Comparison of ENCODE assay signal across 14 cellular contexts in the genomic region with DNA sequence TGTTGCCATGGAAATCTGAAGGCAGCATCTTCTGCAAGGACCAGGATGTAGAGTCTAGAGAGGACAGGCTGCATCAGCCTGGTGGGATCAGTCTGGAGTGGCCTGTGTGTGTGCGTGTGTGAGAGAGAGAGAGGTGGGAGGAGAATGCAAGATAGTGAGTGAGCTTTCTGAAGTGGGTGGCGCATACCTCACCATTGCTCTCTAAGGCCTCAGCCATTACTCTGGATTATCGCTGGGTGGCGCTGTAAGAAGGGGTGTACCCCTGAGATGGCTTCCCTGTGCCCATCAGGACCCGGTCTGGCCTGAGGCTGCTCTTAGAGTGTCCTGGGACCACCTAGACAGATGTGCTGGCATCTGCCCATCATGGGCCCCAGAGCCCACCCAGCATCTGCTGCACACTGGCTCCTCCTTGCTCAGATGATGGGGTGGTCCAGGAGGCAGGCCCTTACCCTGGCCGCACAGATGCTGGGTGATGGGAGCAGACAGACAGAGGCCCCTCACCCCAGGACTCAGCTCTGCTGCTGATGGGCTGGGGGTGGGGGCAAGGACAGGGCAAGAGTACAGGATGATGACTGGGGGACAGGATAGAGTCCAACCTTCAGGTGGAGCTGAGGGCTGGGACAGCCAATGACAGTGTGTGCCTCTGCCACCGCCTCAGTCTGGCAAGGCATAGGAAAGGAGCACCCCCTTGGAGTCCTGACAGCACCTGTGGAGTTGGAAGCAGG. TPM values are rescaled to one million over a fixed set of nuclear protein-coding genes. Genes with fewer than 3 reads are reported as not detected.
DNase-seq lines count a peak whose midpoint lies in the region; ATAC-seq, FAIRE-seq and TF ChIP-seq lines count a peak whose summit lies in the region.
"Had no signal": no experiment of that assay in that cellular context is flagged by ENCODE, and none has a peak within 500 bp of the region (broad histone marks: within the 10 kb centered on the region; RNA-seq: fewer than 3 reads in every experiment).

No MANE protein-coding gene starts in this region.

- BruUV-seq in K562 (replicated peaks; lab: Mats Ljungman, UMichigan) = no TSS peak

- peak overlapping the region in 1 of 2 experiments; percentile 55 for H3K14ac ChIP-seq in mesenchymal stem cell (ENCODE audit: low read length in 2 of 2)

- TF ChIP-seq CTCF in K562 (IDR thresholded peaks at IDR 0.05 in 2 of 3, conservative IDR thresholded peaks at IDR 0.05 in 1 of 3; ENCODE audit: insufficient read depth in 2 of 3, low read depth in 1 of 3, low read length in 3 of 3) = peak; percentile 29 to 54 (median 40)
- TF ChIP-seq CTCF in vagina (IDR thresholded peaks at IDR 0.05) = no peak

- no peak overlapping the region for H3K18ac ChIP-seq in mesenchymal stem cell (ENCODE audit: low read depth in 1 of 2, low read length in 2 of 2)

- H3K27me3 ChIP-seq in right cardiac atrium (ENCODE audit: control insufficient read depth, insufficient read depth) = no peaks in the 10 kb centered on the region
- H3K27me3 ChIP-seq in K562 (ENCODE audit: control insufficient read depth in 2 of 2, insufficient read depth in 2 of 2, low read length in 2 of 2) = peaks cover 4 to 17% of the 10 kb centered on the region in 2 experiments; a peak in 3 of 5 replicates
- H3K27me3 ChIP-seq in mesenchymal stem cell (ENCODE audit: control insufficient read depth in 1 of 2, insufficient read depth in 1 of 2, low read length in 2 of 2) = peaks cover 0 to 14% of the 10 kb centered on the region in 2 experiments
- no peaks in the 10 kb centered on the region for H3K27me3 ChIP-seq in vagina

- H3K4ac ChIP-seq in mesenchymal stem cell (ENCODE audit: low read depth in 1 of 2, low read length in 2 of 2) = peak overlapping the region in 1 of 2 experiments; percentile 39

- H2BK120ac ChIP-seq in mesenchymal stem cell (ENCODE audit: low read depth, low read length) = no peak overlapping the region

- H2AFZ ChIP-seq in K562 (ENCODE audit: low read depth, low read length) = no peak overlapping the region
- no peak overlapping the region for H2AFZ ChIP-seq in mesenchymal stem cell (ENCODE audit: low read depth, low read length)

- TF ChIP-seq POLR2A in K562 (conservative IDR thresholded peaks at IDR 0.05) = no peak
- no peak for TF ChIP-seq POLR2A in vagina (IDR thresholded peaks at IDR 0.05)

- H4K91ac ChIP-seq in mesenchymal stem cell (ENCODE audit: low read length) = no peak overlapping the region

- H3K9me3 ChIP-seq in right cardiac atrium (ENCODE audit: control insufficient read depth, low read length) (no peaks in the 10 kb centered on the region), K562 (replicated peaks; ENCODE audit: control insufficient read depth, insufficient read depth, low read depth, low read length) (no peaks in the 10 kb centered on the region), mesenchymal stem cell (ENCODE audit: control insufficient read depth, low read length) (no peaks in the 10 kb centered on the region), vagina (no peaks in the 10 kb centered on the region)

- no peak for FAIRE-seq in K562 (lab: Jason Lieb, UNC)
- FAIRE-seq: RCC 7860, TTC549 had no signal

- no peak overlapping the region for H2BK15ac ChIP-seq in mesenchymal stem cell (ENCODE audit: low read depth, poor library complexity, severe bottlenecking)

- no peak overlapping the region for H3K27ac ChIP-seq in right cardiac atrium (ENCODE audit: low read length)
- no peak overlapping the region for H3K27ac ChIP-seq in K562 (ENCODE audit: extremely low read depth, low read depth, low read length)
- H3K27ac ChIP-seq in mesenchymal stem cell (ENCODE audit: low read length, poor library complexity, severe bottlenecking) = no peak overlapping the region
- H3K27ac ChIP-seq in vagina = peak overlapping the region; percentile 85
- H3K27ac ChIP-seq: C4-2B had no signal

- H3K9ac ChIP-seq in K562 (ENCODE audit: insufficient read depth in 1 of 2, low read depth in 2 of 2, low read length in 2 of 2) (no peak overlapping the region), mesenchymal stem cell (ENCODE audit: low read length) (no peak overlapping the region)

- in situ Hi-C loops in K562 (cut with MboI) = no loop called here

- no peaks in the 10 kb centered on the region; the same call in 1 of the 2 replicates for H4K20me1 ChIP-seq in K562 (replicated peaks; ENCODE audit: control insufficient read depth, insufficient read depth, low read length)

- CTCF ChIA-PET in K562 (lab: Yijun Ruan, JAX; ENCODE audit: low intra/inter-chr PET ratio) = interaction anchor here (0.7 kb wide), 1 partner anchor 36 kb away, joined by 3 read pairs; no protein-coding TSS in a partner anchor

- H2BK12ac ChIP-seq in mesenchymal stem cell (ENCODE audit: low read length in 2 of 2) = no peak overlapping the region

- H3K23ac ChIP-seq in mesenchymal stem cell (ENCODE audit: low read length in 2 of 2) = no peak overlapping the region

- no peaks in the 10 kb centered on the region for H3K79me2 ChIP-seq in K562 (ENCODE audit: control insufficient read depth, insufficient read depth, low read length)

- H3K4me3 ChIP-seq in right cardiac atrium (ENCODE audit: low read length) (no peak overlapping the region), K562 (no peak overlapping the region), mesenchymal stem cell (ENCODE audit: insufficient read depth in 1 of 2, low read depth in 1 of 2, low read length in 2 of 2) (no peak overlapping the region), vagina (no peak overlapping the region)

- DNase-seq in right cardiac atrium = no peak
- no peak for DNase-seq in Right ventricle myocardium inferior (ENCODE audit: missing footprints)
- peak in 1 of 4 experiments; percentile 30 for DNase-seq in K562 (ENCODE audit: extremely low read depth in 1 of 4, low spot score in 3 of 4)
- no peak for DNase-seq in mesenchymal stem cell
- DNase-seq in vagina (ENCODE audit: extremely low spot score in 2 of 2) = peak in 1 of 2 donors; percentile 64
- no peak for DNase-seq in DMS53 (lab: John Stamatoyannopoulos, UW)
- no peak for DNase-seq in DMS 273 treated with DMSO at 0.1 percent for 48 hours (lab: John Stamatoyannopoulos, UW)
- DNase-seq: activated T-cell treated with anti-CD3 and anti-CD28 coated beads for 4 hours, GOT3, NCI-H2107 had no signal

- H3K4me1 ChIP-seq in right cardiac atrium (ENCODE audit: control insufficient read depth, insufficient read depth, low read length) (peaks cover 4% of the 10 kb centered on the region), K562 (replicated peaks in 1 of 2; ENCODE audit: control insufficient read depth in 2 of 2, insufficient read depth in 2 of 2, low read length in 2 of 2) (no peaks in the 10 kb centered on the region; a peak in 1 of 5 replicates), mesenchymal stem cell (ENCODE audit: control insufficient read depth, insufficient read depth, low read depth, low read length) (no peaks in the 10 kb centered on the region), vagina (peaks cover 37% of the 10 kb centered on the region)

- H2AK5ac ChIP-seq in mesenchymal stem cell (ENCODE audit: low read length, severe bottlenecking) = no peak overlapping the region

- no peak overlapping the region for H3K4me2 ChIP-seq in K562 (ENCODE audit: insufficient read depth, low read length)
- no peak overlapping the region for H3K4me2 ChIP-seq in mesenchymal stem cell (ENCODE audit: low read length, poor library complexity, severe bottlenecking)

- TF ChIP-seq EP300 in K562 (IDR thresholded peaks at IDR 0.05; ENCODE audit: low read length) = no peak

- no peak overlapping the region for H2BK5ac ChIP-seq in mesenchymal stem cell (ENCODE audit: low read depth, low read length, poor library complexity, severe bottlenecking)

- H3K9me1 ChIP-seq in K562 (ENCODE audit: control insufficient read depth, insufficient read depth, low read length) = no peaks in the 10 kb centered on the region

- POLR2A ChIA-PET in K562 (lab: Yijun Ruan, JAX) = interaction anchor here (0.6 kb wide), 1 partner anchor 632 kb away, joined by 3 read pairs; no protein-coding TSS in a partner anchor

- H3K79me1 ChIP-seq in mesenchymal stem cell (replicated peaks; ENCODE audit: low read length, poor library complexity, severe bottlenecking) = no peaks in the 10 kb centered on the region

- H4K8ac ChIP-seq in mesenchymal stem cell (ENCODE audit: low read length) = peak overlapping the region; percentile 55

- peak in 1 of 2 experiments; percentile 9; a peak in 1 of 4 replicates for TF ChIP-seq RAD21 in K562 (CRISPR knock-in tag; conservative IDR thresholded peaks at IDR 0.05 in 1 of 2, IDR thresholded peaks at IDR 0.05 in 1 of 2)

- peak; percentile 6 to 30 for ATAC-seq in right cardiac atrium
- no peak for ATAC-seq in Right ventricle myocardium inferior
- ATAC-seq in K562 = peak; percentile 82
- no peak for ATAC-seq in GM19463 (IDR thresholded peaks at IDR 0.05; ENCODE audit: unreplicated experiment)

- H3K36me3 ChIP-seq in K562 (ENCODE audit: control insufficient read depth, insufficient read depth, low read length) (no peaks in the 10 kb centered on the region), mesenchymal stem cell (ENCODE audit: control insufficient read depth in 1 of 2, insufficient read depth in 2 of 2, low read depth in 1 of 2, low read length in 2 of 2) (no peaks in the 10 kb centered on the region), vagina (no peaks in the 10 kb centered on the region)

- 62% methylated on average over 7 of the region's 7 CpGs for WGBS in right cardiac atrium
- WGBS in K562 (ENCODE audit: insufficient coverage, low coverage, missing lambda C conversion rate) = 1% methylated on average over 7 of the region's 7 CpGs
- 51% methylated on average over 7 of the region's 7 CpGs for WGBS in mesenchymal stem cell

- intact Hi-C loops in right cardiac atrium (cut with DNase I) = no loop called here
- intact Hi-C loops in Right ventricle myocardium inferior (cut with DNase I) = no loop called here
- intact Hi-C loops in K562 (cut with micrococcal nuclease) = no loop called here
- intact Hi-C loops in vagina (cut with DNase I) = no loop called here

RNA-seq across cellular contexts. Expression of gene TUB, which starts 25.7 kb away (rescaled TPM):
- 10 to 100 TPM; 24.8 to 31.2 (median 28.0) TPM for total RNA-seq in right cardiac atrium
- polyA plus RNA-seq in right cardiac atrium = 10.0 TPM
- 21.4 TPM for total RNA-seq in Right ventricle myocardium inferior
- total RNA-seq in K562 (2011; cell fraction: chromatin; rRNA removed; ENCODE audit: low replicate concordance) = not detected in 2 replicates
- not detected in 2 replicates for total RNA-seq in K562 (2011; cell fraction: nucleolus; rRNA removed)
- total RNA-seq in K562 (2011; cell fraction: nucleoplasm; rRNA removed) = not detected in 2 replicates
- not detected in 2 replicates for total RNA-seq in K562 (2014; rRNA removed)
- not detected in 2 replicates for total RNA-seq in K562 (2014; rRNA removed; fragmentation: Illumina TruSeq; extraction: Trizol)
- not detected in 2 replicates for total RNA-seq in K562 (2015; rRNA removed; fragmentation: Illumina TruSeq; extraction: Trizol)
- not detected in 2 replicates for total RNA-seq in K562 (2021)
- not detected in 2 replicates for polyA plus RNA-seq in K562 (2011; rRNA removed)
- 0.01 TPM in 1 of 2 replicates, not detected in the other for polyA plus RNA-seq in K562 (2011; cell fraction: cytosol; rRNA removed)
- polyA plus RNA-seq in K562 (2011; cell fraction: nucleus; rRNA removed) = 0.04 TPM in 1 of 2 replicates, not detected in the other
- polyA plus RNA-seq in K562 (2012) = 0.01 TPM in 1 of 2 replicates, not detected in the other
- not detected in 2 replicates for polyA plus RNA-seq in K562 (2014; fragmentation: Illumina TruSeq; extraction: Trizol)
- not detected for polyA plus RNA-seq in K562 (2014; fragmentation: Nextera tagmentation; extraction: Ambion mirVana)
- not detected in 2 replicates for polyA plus RNA-seq in K562 (2014; rRNA removed)
- polyA minus RNA-seq in K562 (2011; rRNA and poly(A)+ RNA removed) = not detected in 2 replicates
- not detected in 2 replicates for polyA minus RNA-seq in K562 (2011; cell fraction: cytosol; rRNA and poly(A)+ RNA removed)
- not detected in 2 replicates for polyA minus RNA-seq in K562 (2011; cell fraction: nucleus; rRNA and poly(A)+ RNA removed)
- 1.9 TPM for polyA plus RNA-seq in mesenchymal stem cell (2013, experiment 1 of 2)
- 1.9 TPM for polyA plus RNA-seq in mesenchymal stem cell (2013, experiment 2 of 2)
- 13.5 TPM for total RNA-seq in vagina

Comparison
In these comparisons a context has a peak if more than half of its experiments do, and no peak if none do; other contexts are left out.
1. ATAC-seq: peak in right cardiac atrium (2 of 2) and K562 (single experiment); none in Right ventricle myocardium inferior (single experiment) and GM19463 (single experiment).
2. CTCF ChIP-seq: peak in K562 (3 of 3); none in vagina (0 of 3).
3. RNA of gene TUB, which starts 25.7 kb away (total RNA-seq): 24.8 to 31.2 TPM in right cardiac atrium, 21.4 TPM in Right ventricle myocardium inferior (single experiment) and 13.5 TPM in vagina (single experiment); not detected in K562; every median in the first group is over 10 times any median in the second.